8 cellular contexts compared by ENCODE assay signal in genomic region chr1:151593651-151594625, GRCh38. TPM values are rescaled to one million over a fixed set of nuclear protein-coding genes. Genes with fewer than 3 reads are reported as not detected.
DNase-seq lines count a peak whose midpoint lies in the region; ATAC-seq and TF ChIP-seq lines count a peak whose summit lies in the region.

No MANE protein-coding gene starts in this region.

- peaks cover 6% of the 10 kb centered on the region for H3K4me1 ChIP-seq in endodermal cell (ENCODE audit: control insufficient read depth, insufficient read depth, low read length)

- H3K9ac ChIP-seq in endodermal cell (ENCODE audit: extremely low read depth, low read length, poor library complexity, severe bottlenecking) = no peak overlapping the region

- peak; percentile 66 for ATAC-seq in HG03175 (IDR thresholded peaks at IDR 0.05; ENCODE audit: unreplicated experiment)

- H3K27ac Mint-ChIP-seq in Calu3 (ENCODE audit: unreplicated experiment) = peak overlapping the region; percentile 27
- no peak overlapping the region for H3K27ac Mint-ChIP-seq in endodermal cell

- H3K27me3 Mint-ChIP-seq in Calu3 (ENCODE audit: unreplicated experiment) = no peaks in the 10 kb centered on the region
- peaks cover 6% of the 10 kb centered on the region for H3K27me3 Mint-ChIP-seq in endodermal cell (ENCODE audit: insufficient read depth)

- H3K9me3 Mint-ChIP-seq in Calu3 (ENCODE audit: low read depth, unreplicated experiment) (peaks cover 8% of the 10 kb centered on the region), endodermal cell (peaks cover 32% of the 10 kb centered on the region)

- H3K36me3 ChIP-seq in endodermal cell (ENCODE audit: control insufficient read depth, insufficient read depth, low read length) = no peaks in the 10 kb centered on the region

- H3K4me3 Mint-ChIP-seq in Calu3 (ENCODE audit: low read depth, unreplicated experiment) (no peak overlapping the region), endodermal cell (peak overlapping the region; percentile 57)

- CTCF ChIA-PET in Calu3 (lab: Charles Lee) = interaction anchor here (0.7 to 1.7 kb wide), 7 partner anchors 13 to 246 kb away, joined by 3 to 10 read pairs (median 4); partner anchors contain the start of gene C2CD4D

- H3K27me3 ChIP-seq in endodermal cell (ENCODE audit: control insufficient read depth, insufficient read depth, low read length, poor library complexity, severe bottlenecking) = no peaks in the 10 kb centered on the region

- 19 to 23% methylated on average over 18 to 21 of the region's 23 CpGs for WGBS in endodermal cell (ENCODE audit: insufficient coverage in 1 of 2, insufficient read length in 1 of 2), 2 experiments

- intact Hi-C loops in Calu3 (cut with micrococcal nuclease; ENCODE audit: unreplicated experiment) = loop anchor here (2.0 to 10.0 kb wide), 6 partner anchors 17 to 243 kb away; partner anchors contain the start of genes C2CD4D and TUFT1

- peak overlapping the region; percentile 74 for H3K4me3 ChIP-seq in endodermal cell (ENCODE audit: low read length)

- TF ChIP-seq CTCF in Calu3 (IDR thresholded peaks at IDR 0.05; ENCODE audit: unreplicated experiment) = peak; percentile 94
- peak; percentile 99 for TF ChIP-seq CTCF in endodermal cell (conservative IDR thresholded peaks at IDR 0.05)

- no TSS peak for BruUV-seq in Calu3 (replicated peaks; lab: Mats Ljungman, UMichigan)

- peaks cover 40% of the 10 kb centered on the region for H3K4me1 Mint-ChIP-seq in Calu3 (ENCODE audit: low read depth, unreplicated experiment)
- peaks cover 16% of the 10 kb centered on the region for H3K4me1 Mint-ChIP-seq in endodermal cell

- H3K27ac ChIP-seq in endodermal cell (ENCODE audit: low read depth, low read length) = no peak overlapping the region

- peak; percentile 93 for DNase-seq in Calu3
- peak; percentile 70 for DNase-seq in NCI-H774 (lab: John Stamatoyannopoulos, UW)
- peak; percentile 43 to 69 (median 57) for DNase-seq in activated CD8-positive, alpha-beta memory T cell treated with anti-CD3 and anti-CD28 coated beads for 48 hours (ENCODE audit: low read depth in 2 of 3, low spot score in 2 of 3)
- DNase-seq in endodermal cell = peak; percentile 96
- DNase-seq in midbrain (lab: John Stamatoyannopoulos, UW) = peak; percentile 41
- DNase-seq in stimulated activated CD8-positive, alpha-beta memory T cell treated with anti-CD3 and anti-CD28 coated beads, Interleukin-4, amount 100 ng/mL, for 4 hours (ENCODE audit: low read depth in 2 of 2, low spot score in 1 of 2) = peak; percentile 60 to 65
- no peak for DNase-seq in KG1 (lab: John Stamatoyannopoulos, UW)

- H3K9me3 ChIP-seq in endodermal cell (ENCODE audit: control insufficient read depth, low read length) = peaks cover 21% of the 10 kb centered on the region

- H3K36me3 Mint-ChIP-seq in Calu3 (ENCODE audit: insufficient read depth, unreplicated experiment) (peaks cover 11% of the 10 kb centered on the region), endodermal cell (ENCODE audit: low read depth) (peaks cover 4% of the 10 kb centered on the region)

RNA-seq across cellular contexts. Expression of gene SNX27, which starts 17.9 kb away (rescaled TPM):
- total RNA-seq in Calu3 (2022) (52.4 and 57.1 TPM in 2 replicates), endodermal cell (10 to 100 TPM; 41.2 to 47.3 TPM)
- 19.0 TPM for polyA plus RNA-seq in endodermal cell (2013, experiment 1 of 2)
- polyA plus RNA-seq in endodermal cell (2013, experiment 2 of 2) = 22.0 TPM

RNA-seq across cellular contexts. Expression of gene TUFT1, which starts 53.8 kb away (rescaled TPM):
- total RNA-seq in Calu3 (2022) (31.4 and 34.3 TPM in 2 replicates), endodermal cell (10 to 100 TPM; 12.7 to 18.3 TPM)
- polyA plus RNA-seq in endodermal cell (2013, experiment 1 of 2) = 8.4 TPM
- 7.3 TPM for polyA plus RNA-seq in endodermal cell (2013, experiment 2 of 2)
